24 cellular contexts compared by ENCODE assay signal in the genomic region with DNA sequence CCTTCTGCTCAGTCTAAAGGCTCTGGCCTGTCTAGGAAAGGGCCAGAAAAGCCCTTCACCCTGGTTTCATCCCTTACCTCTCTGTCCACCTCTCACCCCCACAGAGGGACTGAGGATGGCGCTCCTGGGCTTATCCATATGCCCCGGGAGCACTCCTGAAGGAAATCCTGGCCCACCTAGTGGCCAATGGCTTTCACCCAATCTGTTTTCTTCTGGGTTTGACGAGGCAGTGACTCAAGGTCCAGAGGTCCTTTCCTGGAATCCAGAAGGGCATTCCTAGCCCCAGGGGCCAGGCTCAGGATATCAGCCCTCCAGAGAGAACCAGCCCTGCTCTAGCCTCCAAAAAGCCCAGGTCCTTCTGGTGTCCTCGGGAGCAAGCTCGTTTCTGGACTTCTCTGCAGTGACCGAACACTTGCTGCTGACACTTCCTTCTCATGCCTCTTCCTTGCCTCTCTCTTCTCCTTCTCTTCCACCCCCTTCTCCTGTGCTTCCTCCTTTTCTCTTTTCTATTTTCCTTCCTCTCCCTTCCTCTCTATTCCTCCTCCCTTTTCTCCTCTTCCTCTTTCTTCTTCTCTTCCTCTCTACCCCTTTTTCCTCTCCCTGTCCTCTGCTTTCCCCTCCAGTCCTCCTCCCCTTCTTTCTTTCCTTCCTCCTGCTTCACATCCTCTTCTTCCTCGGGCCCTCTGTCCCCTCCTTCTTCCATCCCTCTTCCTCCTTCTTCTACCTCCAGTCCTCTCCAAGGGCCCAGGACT. TPM values are rescaled to one million over a fixed set of nuclear protein-coding genes. Genes with fewer than 3 reads are reported as not detected.
"Had no signal": no experiment of that assay in that cellular context is flagged by ENCODE, and none has a peak within 500 bp of the region (broad histone marks: within the 10 kb centered on the region; RNA-seq: fewer than 3 reads in every experiment).

No MANE protein-coding gene starts in this region.

- ATAC-seq: activated CD8-positive, alpha-beta memory T cell treated with anti-CD3 and anti-CD28 coated beads, Interleukin-2, amount 10 ng/mL, durations not matched to agents 7 days and 5 days; activated naive CD8-positive, alpha-beta T cell treated with anti-CD3 and anti-CD28 coated beads, Interleukin-2, amount 50 U/mL, for 24 hours; effector memory CD8-positive, alpha-beta T cell; heart right ventricle had no signal

- H3K27ac ChIP-seq: breast epithelium, epithelial cell of prostate, heart right ventricle, left ventricle myocardium inferior, right lobe of liver, stomach, testis, upper lobe of left lung had no signal

- DNase-seq: activated CD4-positive, alpha-beta T cell treated with anti-CD3 and anti-CD28 coated beads, Interleukin-2, amount 50 U/mL, for 48 hours; activated CD8-positive, alpha-beta memory T cell treated with anti-CD3 and anti-CD28 coated beads, Interleukin-2, amount 10 ng/mL, durations not matched to agents 7 days and 5 days; activated naive CD4-positive, alpha-beta T cell treated with anti-CD3 and anti-CD28 coated beads for 36 hours; activated naive CD8-positive, alpha-beta T cell treated with anti-CD3 and anti-CD28 coated beads, Interleukin-2, amount 50 U/mL, for 24 hours; activated T-cell treated with anti-CD3 and anti-CD28 coated beads, Interleukin-2, amount 50 U/mL, for 1 hour; aorta; effector memory CD8-positive, alpha-beta T cell; heart right ventricle; left ventricle myocardium inferior; occipital lobe; right lobe of liver; stomach; T-helper 9 cell; testis; upper lobe of left lung had no signal

- H3K9me3 ChIP-seq: breast epithelium, heart right ventricle, left ventricle myocardium inferior, right lobe of liver, stomach, testis, upper lobe of left lung had no signal

- H3K4me3 Mint-ChIP-seq: activated CD8-positive, alpha-beta memory T cell treated with anti-CD3 and anti-CD28 coated beads, Interleukin-2, amount 10 ng/mL, durations not matched to agents 7 days and 5 days; activated naive CD4-positive, alpha-beta T cell treated with anti-CD3 and anti-CD28 coated beads for 36 hours; activated naive CD8-positive, alpha-beta T cell treated with anti-CD3 and anti-CD28 coated beads, Interleukin-2, amount 50 U/mL, for 24 hours; dendritic cell treated with granulocyte-macrophage colony-stimulating factor and Interleukin-4, amounts not matched to agents 40 ng/mL and 50 ng/mL, for 4 days; effector memory CD8-positive, alpha-beta T cell; memory B cell; nephron had no signal

- H3K4me1 Mint-ChIP-seq: nephron had no signal

- FAIRE-seq: frontal cortex, keratinocyte had no signal

- H3K36me3 Mint-ChIP-seq: activated CD8-positive, alpha-beta memory T cell treated with anti-CD3 and anti-CD28 coated beads, Interleukin-2, amount 10 ng/mL, durations not matched to agents 7 days and 5 days; memory B cell had no signal

- H3K27me3 ChIP-seq: right lobe of liver, testis, upper lobe of left lung had no signal

- H3K36me3 ChIP-seq: breast epithelium, heart right ventricle, left ventricle myocardium inferior, right lobe of liver, stomach, upper lobe of left lung had no signal

- H3K4me3 ChIP-seq: breast epithelium, heart right ventricle, left ventricle myocardium inferior, right lobe of liver, stomach, testis, upper lobe of left lung had no signal

- H3K27ac Mint-ChIP-seq: activated CD8-positive, alpha-beta memory T cell treated with anti-CD3 and anti-CD28 coated beads, Interleukin-2, amount 10 ng/mL, durations not matched to agents 7 days and 5 days; activated naive CD4-positive, alpha-beta T cell treated with anti-CD3 and anti-CD28 coated beads for 36 hours; activated naive CD8-positive, alpha-beta T cell treated with anti-CD3 and anti-CD28 coated beads, Interleukin-2, amount 50 U/mL, for 24 hours; activated T-helper 2 cell treated with anti-CD3 and anti-CD28 coated beads, Interferon-gamma antibody, Interleukin-2, Interleukin-4, amounts not matched to agents 10 μg/mL and 5 μg/mL and 100 μg/mL, durations not matched to agents 14 hours and 24 hours and 36 hours; dendritic cell treated with granulocyte-macrophage colony-stimulating factor and Interleukin-4, amounts not matched to agents 40 ng/mL and 50 ng/mL, for 4 days; effector memory CD8-positive, alpha-beta T cell; memory B cell; nephron; progenitor cell of endocrine pancreas had no signal

- H3K9me3 Mint-ChIP-seq: activated naive CD4-positive, alpha-beta T cell treated with anti-CD3 and anti-CD28 coated beads for 36 hours; activated naive CD8-positive, alpha-beta T cell treated with anti-CD3 and anti-CD28 coated beads, Interleukin-2, amount 50 U/mL, for 24 hours; activated T-helper 2 cell treated with anti-CD3 and anti-CD28 coated beads, Interferon-gamma antibody, Interleukin-2, Interleukin-4, amounts not matched to agents 10 μg/mL and 5 μg/mL and 100 μg/mL, durations not matched to agents 14 hours and 24 hours and 36 hours; dendritic cell treated with granulocyte-macrophage colony-stimulating factor and Interleukin-4, amounts not matched to agents 40 ng/mL and 50 ng/mL, for 4 days; effector memory CD8-positive, alpha-beta T cell; nephron had no signal

- H3K4me1 ChIP-seq: breast epithelium, heart right ventricle, left ventricle myocardium inferior, right lobe of liver, stomach, testis, upper lobe of left lung had no signal

RNA-seq across cellular contexts. Expression of a gene that starts 59.6 kb away (rescaled TPM):
- total RNA-seq: activated CD8-positive, alpha-beta memory T cell treated with anti-CD3 and anti-CD28 coated beads, Interleukin-2, amount 10 ng/mL, durations not matched to agents 7 days and 5 days; activated naive CD4-positive, alpha-beta T cell treated with anti-CD3 and anti-CD28 coated beads for 36 hours; activated T-helper 2 cell treated with anti-CD3 and anti-CD28 coated beads, Interferon-gamma antibody, Interleukin-2, Interleukin-4, amounts not matched to agents 10 μg/mL and 5 μg/mL and 100 μg/mL, durations not matched to agents 14 hours and 24 hours and 36 hours; aorta; progenitor cell of endocrine pancreas; upper lobe of left lung had no signal
